ENCODE assay signal across 20 cellular contexts in the genomic region with DNA sequence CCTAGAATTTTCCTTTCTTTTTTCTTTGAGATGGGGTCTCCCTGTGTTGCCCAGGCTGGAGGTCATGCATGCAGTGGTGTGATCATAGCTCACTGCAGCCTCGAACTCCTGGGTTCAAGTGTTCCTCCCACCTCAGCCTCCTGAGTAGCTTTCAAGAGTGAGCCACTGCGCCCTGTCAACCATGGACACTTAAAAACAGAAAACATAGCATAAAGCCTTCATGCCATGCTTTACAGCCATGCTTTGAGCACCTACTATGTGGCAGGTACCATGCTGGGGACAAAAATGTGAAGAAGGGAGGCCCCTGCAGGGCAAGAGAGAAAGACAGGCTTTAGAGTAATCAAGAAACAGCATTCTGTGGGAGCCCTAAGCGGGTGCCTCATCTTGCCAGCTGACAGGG. TPM values are rescaled to one million over a fixed set of nuclear protein-coding genes. Genes with fewer than 3 reads are reported as not detected.
DNase-seq lines count a peak whose midpoint lies in the region; ATAC-seq and TF ChIP-seq lines count a peak whose summit lies in the region.
"Had no signal": no experiment of that assay in that cellular context is flagged by ENCODE, and none has a peak within 500 bp of the region (broad histone marks: within the 10 kb centered on the region; RNA-seq: fewer than 3 reads in every experiment).

No MANE protein-coding gene starts in this region.

- H3K9me3 ChIP-seq in left ventricle myocardium inferior (replicated peaks) = no peaks in the 10 kb centered on the region
- H3K9me3 ChIP-seq in Panc1 (ENCODE audit: control insufficient read depth, insufficient read depth, low read depth, low read length) = no peaks in the 10 kb centered on the region
- no peaks in the 10 kb centered on the region for H3K9me3 ChIP-seq in tibial nerve
- H3K9me3 ChIP-seq: spleen, suprapubic skin had no signal

- H3K36me3 ChIP-seq in left ventricle myocardium inferior = no peaks in the 10 kb centered on the region
- H3K36me3 ChIP-seq in Panc1 (ENCODE audit: control insufficient read depth, insufficient read depth, low read length) = no peaks in the 10 kb centered on the region
- no peaks in the 10 kb centered on the region for H3K36me3 ChIP-seq in tibial nerve
- H3K36me3 ChIP-seq: brain microvascular endothelial cell, spleen, suprapubic skin had no signal

- no peak for TF ChIP-seq POLR2A in tibial nerve (IDR thresholded peaks at IDR 0.05)

- no peak overlapping the region for H3K27ac ChIP-seq in left ventricle myocardium inferior (replicated peaks)
- peak overlapping the region; percentile 44 for H3K27ac ChIP-seq in Panc1 (ENCODE audit: low read length)
- H3K27ac ChIP-seq in tibial nerve = peak overlapping the region in 3 of 4 donors; percentile 55 to 79 (median 76)
- H3K27ac ChIP-seq: brain microvascular endothelial cell, KMS-11, spleen, suprapubic skin had no signal

- CTCF ChIA-PET in Panc1 (lab: Charles Lee) = interaction anchor here (0.5 kb wide), 1 partner anchor 18 kb away, joined by 3 read pairs; no protein-coding TSS in a partner anchor

- POLR2A ChIA-PET in Panc1 (lab: Charles Lee) = no interaction called here

- peak; percentile 19 for DNase-seq in cardiac septum (ENCODE audit: low spot score)
- no peak for DNase-seq in left ventricle myocardium inferior
- DNase-seq in Panc1 (ENCODE audit: low read depth, low spot score) = no peak
- no peak for DNase-seq in epithelial cell of esophagus (ENCODE audit: low read depth)
- DNase-seq in tibial nerve (ENCODE audit: low spot score in 2 of 2) = peak in 1 of 2 donors; percentile 4
- DNase-seq in activated T-helper 1 cell treated with anti-CD3 and anti-CD28 coated beads, Interleukin-12 subunit alpha, Interleukin-12 subunit beta, Interleukin-2, Interleukin-4 antibody, amounts not matched to agents 30 ng/mL and 10 ng/mL and 1 ng/mL, durations not matched to agents 14 hours and 24 hours and 36 hours (ENCODE audit: low spot score) = no peak
- no peak for DNase-seq in activated naive CD8-positive, alpha-beta T cell treated with anti-CD3 and anti-CD28 coated beads for 36 hours
- DNase-seq: activated CD4-positive, alpha-beta T cell treated with anti-CD3 and anti-CD28 coated beads, Interleukin-2, amount 50 U/mL, for 1 hour; activated CD8-positive, alpha-beta memory T cell treated with anti-CD3 and anti-CD28 coated beads, Interleukin-2, amount 50 U/mL, for 48 hours; brain microvascular endothelial cell; CD4-positive, alpha-beta memory T cell; foreskin fibroblast; NCI-H1105; stimulated activated CD4-positive, alpha-beta T cell treated with anti-CD3 and anti-CD28 coated beads, Interleukin-4, amount 100 ng/mL, for 4 hours had no signal

- TF ChIP-seq EP300 in tibial nerve (IDR thresholded peaks at IDR 0.05) = no peak

- 77 to 86% methylated on average over 3 of the region's 3 CpGs for WGBS in tibial nerve, 2 donors

- H3K4me1 ChIP-seq in left ventricle myocardium inferior (no peaks in the 10 kb centered on the region), Panc1 (ENCODE audit: control insufficient read depth, insufficient read depth, low read length) (peaks cover 8% of the 10 kb centered on the region), tibial nerve (peaks cover 0 to 52% (median 11%) of the 10 kb centered on the region in 4 donors)
- H3K4me1 ChIP-seq: spleen had no signal

- no TSS peak for BruUV-seq in Panc1 (replicated peaks; lab: Mats Ljungman, UMichigan)

- in situ Hi-C loops in Panc1 (cut with HindIII; ENCODE audit: low pct_unique_long_range_greater_than_20kb, low sequenced_read_pairs) = no loop called here

- H3K4me3 ChIP-seq in left ventricle myocardium inferior = no peak overlapping the region
- no peak overlapping the region for H3K4me3 ChIP-seq in Panc1 (ENCODE audit: low read depth in 2 of 2, low read length in 2 of 2)
- no peak overlapping the region for H3K4me3 ChIP-seq in epithelial cell of esophagus (ENCODE audit: low read length)
- no peak overlapping the region for H3K4me3 ChIP-seq in tibial nerve
- H3K4me3 ChIP-seq: spleen, suprapubic skin had no signal

- no peak overlapping the region for H3K4me3 Mint-ChIP-seq in activated T-helper 1 cell treated with anti-CD3 and anti-CD28 coated beads, Interleukin-12 subunit alpha, Interleukin-12 subunit beta, Interleukin-2, Interleukin-4 antibody, amounts not matched to agents 30 ng/mL and 10 ng/mL and 1 ng/mL, durations not matched to agents 14 hours and 24 hours and 36 hours
- H3K4me3 Mint-ChIP-seq in activated naive CD8-positive, alpha-beta T cell treated with anti-CD3 and anti-CD28 coated beads for 36 hours = no peak overlapping the region
- H3K4me3 Mint-ChIP-seq: activated naive CD8-positive, alpha-beta T cell treated with anti-CD3 and anti-CD28 coated beads, Interleukin-2, amount 10 ng/mL, durations not matched to agents 7 days and 5 days; CD4-positive, alpha-beta memory T cell; dendritic cell treated with granulocyte-macrophage colony-stimulating factor and Interleukin-4, amounts not matched to agents 40 ng/mL and 50 ng/mL, for 4 days had no signal

- H3K9me3 Mint-ChIP-seq in activated T-helper 1 cell treated with anti-CD3 and anti-CD28 coated beads, Interleukin-12 subunit alpha, Interleukin-12 subunit beta, Interleukin-2, Interleukin-4 antibody, amounts not matched to agents 30 ng/mL and 10 ng/mL and 1 ng/mL, durations not matched to agents 14 hours and 24 hours and 36 hours = no peaks in the 10 kb centered on the region
- H3K9me3 Mint-ChIP-seq in activated naive CD8-positive, alpha-beta T cell treated with anti-CD3 and anti-CD28 coated beads for 36 hours = no peaks in the 10 kb centered on the region
- H3K9me3 Mint-ChIP-seq: activated naive CD8-positive, alpha-beta T cell treated with anti-CD3 and anti-CD28 coated beads, Interleukin-2, amount 10 ng/mL, durations not matched to agents 7 days and 5 days; CD4-positive, alpha-beta memory T cell; dendritic cell treated with granulocyte-macrophage colony-stimulating factor and Interleukin-4, amounts not matched to agents 40 ng/mL and 50 ng/mL, for 4 days had no signal

- ATAC-seq in Panc1 = no peak
- ATAC-seq in HG02981 (IDR thresholded peaks at IDR 0.05; ENCODE audit: unreplicated experiment) = no peak

- peaks cover 9% of the 10 kb centered on the region for H3K27me3 Mint-ChIP-seq in activated T-helper 1 cell treated with anti-CD3 and anti-CD28 coated beads, Interleukin-12 subunit alpha, Interleukin-12 subunit beta, Interleukin-2, Interleukin-4 antibody, amounts not matched to agents 30 ng/mL and 10 ng/mL and 1 ng/mL, durations not matched to agents 14 hours and 24 hours and 36 hours (ENCODE audit: insufficient read depth)
- H3K27me3 Mint-ChIP-seq in activated naive CD8-positive, alpha-beta T cell treated with anti-CD3 and anti-CD28 coated beads for 36 hours = no peaks in the 10 kb centered on the region
- H3K27me3 Mint-ChIP-seq: activated naive CD8-positive, alpha-beta T cell treated with anti-CD3 and anti-CD28 coated beads, Interleukin-2, amount 10 ng/mL, durations not matched to agents 7 days and 5 days; CD4-positive, alpha-beta memory T cell; dendritic cell treated with granulocyte-macrophage colony-stimulating factor and Interleukin-4, amounts not matched to agents 40 ng/mL and 50 ng/mL, for 4 days had no signal

- no peaks in the 10 kb centered on the region for H3K4me1 Mint-ChIP-seq in activated T-helper 1 cell treated with anti-CD3 and anti-CD28 coated beads, Interleukin-12 subunit alpha, Interleukin-12 subunit beta, Interleukin-2, Interleukin-4 antibody, amounts not matched to agents 30 ng/mL and 10 ng/mL and 1 ng/mL, durations not matched to agents 14 hours and 24 hours and 36 hours (ENCODE audit: low read depth)
- no peaks in the 10 kb centered on the region for H3K4me1 Mint-ChIP-seq in activated naive CD8-positive, alpha-beta T cell treated with anti-CD3 and anti-CD28 coated beads for 36 hours
- H3K4me1 Mint-ChIP-seq: activated naive CD8-positive, alpha-beta T cell treated with anti-CD3 and anti-CD28 coated beads, Interleukin-2, amount 10 ng/mL, durations not matched to agents 7 days and 5 days had no signal

- no peak overlapping the region for H3K27ac Mint-ChIP-seq in activated T-helper 1 cell treated with anti-CD3 and anti-CD28 coated beads, Interleukin-12 subunit alpha, Interleukin-12 subunit beta, Interleukin-2, Interleukin-4 antibody, amounts not matched to agents 30 ng/mL and 10 ng/mL and 1 ng/mL, durations not matched to agents 14 hours and 24 hours and 36 hours
- no peak overlapping the region for H3K27ac Mint-ChIP-seq in activated naive CD8-positive, alpha-beta T cell treated with anti-CD3 and anti-CD28 coated beads for 36 hours
- H3K27ac Mint-ChIP-seq: activated naive CD8-positive, alpha-beta T cell treated with anti-CD3 and anti-CD28 coated beads, Interleukin-2, amount 10 ng/mL, durations not matched to agents 7 days and 5 days; dendritic cell treated with granulocyte-macrophage colony-stimulating factor and Interleukin-4, amounts not matched to agents 40 ng/mL and 50 ng/mL, for 4 days had no signal

- no peaks in the 10 kb centered on the region for H3K27me3 ChIP-seq in left ventricle myocardium inferior (ENCODE audit: low read depth)
- no peaks in the 10 kb centered on the region for H3K27me3 ChIP-seq in Panc1 (ENCODE audit: control insufficient read depth, insufficient read depth, low read length)
- no peaks in the 10 kb centered on the region for H3K27me3 ChIP-seq in tibial nerve
- H3K27me3 ChIP-seq: brain microvascular endothelial cell, spleen, suprapubic skin had no signal

- intact Hi-C loops in cardiac septum (cut with DNase I) (no loop called here), left ventricle myocardium inferior (cut with micrococcal nuclease) (no loop called here), Panc1 (cut with micrococcal nuclease; ENCODE audit: unreplicated experiment) (no loop called here)
- intact Hi-C loops in activated T-helper 1 cell treated with anti-CD3 and anti-CD28 coated beads, Interleukin-12 subunit alpha, Interleukin-12 subunit beta, Interleukin-2, Interleukin-4 antibody, amounts not matched to agents 30 ng/mL and 10 ng/mL and 1 ng/mL, durations not matched to agents 14 hours and 24 hours and 36 hours (cut with micrococcal nuclease) = no loop called here

- TF ChIP-seq CTCF in left ventricle myocardium inferior (IDR thresholded peaks at IDR 0.05; ENCODE audit: borderline replicate concordance) (no peak), Panc1 (IDR thresholded peaks at IDR 0.05) (no peak), epithelial cell of esophagus (IDR thresholded peaks at IDR 0.05; ENCODE audit: insufficient read depth, low read depth, low read length, missing control alignments) (peak; percentile 16), tibial nerve (IDR thresholded peaks at IDR 0.05) (no peak)

- H3K36me3 Mint-ChIP-seq in activated T-helper 1 cell treated with anti-CD3 and anti-CD28 coated beads, Interleukin-12 subunit alpha, Interleukin-12 subunit beta, Interleukin-2, Interleukin-4 antibody, amounts not matched to agents 30 ng/mL and 10 ng/mL and 1 ng/mL, durations not matched to agents 14 hours and 24 hours and 36 hours (ENCODE audit: low read depth) = no peaks in the 10 kb centered on the region
- no peaks in the 10 kb centered on the region for H3K36me3 Mint-ChIP-seq in activated naive CD8-positive, alpha-beta T cell treated with anti-CD3 and anti-CD28 coated beads for 36 hours
- H3K36me3 Mint-ChIP-seq: activated naive CD8-positive, alpha-beta T cell treated with anti-CD3 and anti-CD28 coated beads, Interleukin-2, amount 10 ng/mL, durations not matched to agents 7 days and 5 days; CD4-positive, alpha-beta memory T cell had no signal

RNA-seq across cellular contexts. Expression of a gene that starts 13.7 kb away (rescaled TPM):
- total RNA-seq in cardiac septum (2.0 TPM), left ventricle myocardium inferior (2.9 TPM), Panc1 (2021; ENCODE audit: unreplicated experiment) (12.2 TPM), tibial nerve (1 to 10 TPM; 2.9 to 8.1 (median 6.3) TPM)
- 10.2 TPM for polyA plus RNA-seq in Panc1 (2012; ENCODE audit: insufficient read length)
- total RNA-seq in activated T-helper 1 cell treated with anti-CD3 and anti-CD28 coated beads, Interleukin-12 subunit alpha, Interleukin-12 subunit beta, Interleukin-2, Interleukin-4 antibody, amounts not matched to agents 30 ng/mL and 10 ng/mL and 1 ng/mL, durations not matched to agents 14 hours and 24 hours and 36 hours = 20.6 and 21.5 TPM in 2 replicates
- 10 to 100 TPM; 14.5 TPM for total RNA-seq in activated naive CD8-positive, alpha-beta T cell treated with anti-CD3 and anti-CD28 coated beads for 36 hours

RNA-seq across cellular contexts. Expression of a gene that starts 13.7 kb away (rescaled TPM):
- total RNA-seq in cardiac septum = 6.3 TPM
- 6.6 TPM for total RNA-seq in left ventricle myocardium inferior
- 26.7 TPM for total RNA-seq in Panc1 (2021; ENCODE audit: unreplicated experiment)
- polyA plus RNA-seq in Panc1 (2012; ENCODE audit: insufficient read length) = 22.5 TPM
- 10 to 100 TPM; 10.2 to 13.3 (median 11.4) TPM for total RNA-seq in tibial nerve
- 22.2 and 24.1 TPM in 2 replicates for total RNA-seq in activated T-helper 1 cell treated with anti-CD3 and anti-CD28 coated beads, Interleukin-12 subunit alpha, Interleukin-12 subunit beta, Interleukin-2, Interleukin-4 antibody, amounts not matched to agents 30 ng/mL and 10 ng/mL and 1 ng/mL, durations not matched to agents 14 hours and 24 hours and 36 hours
- 10 to 100 TPM; 18.7 to 23.1 TPM for total RNA-seq in activated naive CD8-positive, alpha-beta T cell treated with anti-CD3 and anti-CD28 coated beads for 36 hours
